ENCODE assay signal across 14 cellular contexts in genomic region chr1:95223110-95223509, GRCh38. TPM values are rescaled to one million over a fixed set of nuclear protein-coding genes. Genes with fewer than 3 reads are reported as not detected.
DNase-seq lines count a peak whose midpoint lies in the region; ATAC-seq, FAIRE-seq and TF ChIP-seq lines count a peak whose summit lies in the region.
"Had no signal": no experiment of that assay in that cellular context is flagged by ENCODE, and none has a peak within 500 bp of the region (broad histone marks: within the 10 kb centered on the region; RNA-seq: fewer than 3 reads in every experiment).

No MANE protein-coding gene starts in this region.

- H3K36me3 ChIP-seq in astrocyte (ENCODE audit: insufficient read depth, low read length) (no peaks in the 10 kb centered on the region), ovary (no peaks in the 10 kb centered on the region)

- intact Hi-C loops in ovary (cut with DNase I) = no loop called here

- no peak for FAIRE-seq in astrocyte (lab: Jason Lieb, UNC)
- FAIRE-seq: RCC 7860 had no signal

- H3K4me1 ChIP-seq in astrocyte (ENCODE audit: insufficient read depth, low read length) (no peaks in the 10 kb centered on the region), foreskin keratinocyte (no peaks in the 10 kb centered on the region), ovary (ENCODE audit: insufficient read depth) (no peaks in the 10 kb centered on the region)

- H3K4me3 ChIP-seq in astrocyte (ENCODE audit: insufficient read depth, low read depth, low read length) (no peak overlapping the region), ovary (no peak overlapping the region)

- no peak for TF ChIP-seq CTCF in astrocyte (IDR thresholded peaks at IDR 0.05; ENCODE audit: insufficient read depth, low read depth, low read length)
- TF ChIP-seq CTCF in foreskin keratinocyte (conservative IDR thresholded peaks at IDR 0.05) = no peak
- TF ChIP-seq CTCF in ovary (IDR thresholded peaks at IDR 0.05) = no peak

- no peak overlapping the region for H3K27ac Mint-ChIP-seq in astrocyte (ENCODE audit: unreplicated experiment)
- H3K27ac Mint-ChIP-seq: activated CD4-positive, alpha-beta T cell treated with anti-CD3 and anti-CD28 coated beads for 36 hours; activated naive CD8-positive, alpha-beta T cell treated with anti-CD3 and anti-CD28 coated beads, Interleukin-2, amount 10 ng/mL, durations not matched to agents 7 days and 5 days had no signal

- no peak for TF ChIP-seq POLR2A in ovary (IDR thresholded peaks at IDR 0.05)

- H3K27me3 Mint-ChIP-seq in astrocyte (ENCODE audit: low read depth, unreplicated experiment) = no peaks in the 10 kb centered on the region
- H3K27me3 Mint-ChIP-seq: activated naive CD8-positive, alpha-beta T cell treated with anti-CD3 and anti-CD28 coated beads, Interleukin-2, amount 10 ng/mL, durations not matched to agents 7 days and 5 days had no signal

- no peak for TF ChIP-seq EP300 in ovary (IDR thresholded peaks at IDR 0.05)

- H3K4me3 Mint-ChIP-seq in astrocyte (ENCODE audit: unreplicated experiment) = no peak overlapping the region
- H3K4me3 Mint-ChIP-seq: activated CD4-positive, alpha-beta T cell treated with anti-CD3 and anti-CD28 coated beads for 36 hours; activated naive CD8-positive, alpha-beta T cell treated with anti-CD3 and anti-CD28 coated beads, Interleukin-2, amount 10 ng/mL, durations not matched to agents 7 days and 5 days had no signal

- H3K27ac ChIP-seq in astrocyte (ENCODE audit: low read depth, low read length) = no peak overlapping the region
- no peak overlapping the region for H3K27ac ChIP-seq in foreskin keratinocyte
- no peak overlapping the region for H3K27ac ChIP-seq in ovary

- peaks cover 3% of the 10 kb centered on the region for H3K9me3 Mint-ChIP-seq in astrocyte (ENCODE audit: unreplicated experiment)
- H3K9me3 Mint-ChIP-seq: activated naive CD8-positive, alpha-beta T cell treated with anti-CD3 and anti-CD28 coated beads, Interleukin-2, amount 10 ng/mL, durations not matched to agents 7 days and 5 days had no signal

- H3K27me3 ChIP-seq in astrocyte (ENCODE audit: insufficient read depth, low read length) (no peaks in the 10 kb centered on the region), foreskin keratinocyte (peaks cover 3% of the 10 kb centered on the region), ovary (no peaks in the 10 kb centered on the region)

- H3K4me1 Mint-ChIP-seq in astrocyte (ENCODE audit: low read depth, unreplicated experiment) = peaks cover 12% of the 10 kb centered on the region
- H3K4me1 Mint-ChIP-seq: activated CD4-positive, alpha-beta T cell treated with anti-CD3 and anti-CD28 coated beads for 36 hours; activated naive CD8-positive, alpha-beta T cell treated with anti-CD3 and anti-CD28 coated beads, Interleukin-2, amount 10 ng/mL, durations not matched to agents 7 days and 5 days had no signal

- peak; percentile 24 for DNase-seq in ELR (ENCODE audit: low read depth)
- DNase-seq in astrocyte (ENCODE audit: low read depth) = peak; percentile 42
- DNase-seq in foreskin keratinocyte = peak in 1 of 2 donors; percentile 20
- DNase-seq in renal cortical epithelial cell (ENCODE audit: low read depth) = peak; percentile 55
- DNase-seq in superior temporal gyrus (ENCODE audit: extremely low spot score) = no peak
- no peak for DNase-seq in ovary
- DNase-seq: activated CD4-positive, alpha-beta T cell treated with anti-CD3 and anti-CD28 coated beads for 36 hours; activated naive CD8-positive, alpha-beta T cell treated with anti-CD3 and anti-CD28 coated beads, Interleukin-2, amount 10 ng/mL, durations not matched to agents 7 days and 5 days; NCI-H2081; NCI-H69; T-helper 2 cell had no signal

- no peaks in the 10 kb centered on the region for H4K20me1 ChIP-seq in astrocyte (ENCODE audit: insufficient read depth, low read length)

- no peak overlapping the region for H2AFZ ChIP-seq in astrocyte (ENCODE audit: low read depth, low read length)

- ATAC-seq in foreskin keratinocyte (peak; percentile 55), HG03108 (IDR thresholded peaks at IDR 0.05; ENCODE audit: unreplicated experiment) (no peak), HG03432 (IDR thresholded peaks at IDR 0.05; ENCODE audit: unreplicated experiment) (no peak)
- ATAC-seq: activated CD4-positive, alpha-beta T cell treated with anti-CD3 and anti-CD28 coated beads for 36 hours had no signal

- no peaks in the 10 kb centered on the region for H3K79me2 ChIP-seq in astrocyte (ENCODE audit: insufficient read depth, low read length)

- no peaks in the 10 kb centered on the region for H3K9me3 ChIP-seq in astrocyte (ENCODE audit: insufficient read depth, low read depth, low read length)
- no peaks in the 10 kb centered on the region for H3K9me3 ChIP-seq in ovary

- H3K4me2 ChIP-seq in astrocyte (ENCODE audit: low read length) = no peak overlapping the region

- no peak overlapping the region for H3K9ac ChIP-seq in astrocyte (ENCODE audit: low read length)

- H3K36me3 Mint-ChIP-seq in astrocyte (ENCODE audit: low read depth, unreplicated experiment) = no peaks in the 10 kb centered on the region
- H3K36me3 Mint-ChIP-seq: activated naive CD8-positive, alpha-beta T cell treated with anti-CD3 and anti-CD28 coated beads, Interleukin-2, amount 10 ng/mL, durations not matched to agents 7 days and 5 days had no signal

RNA-seq across cellular contexts. Expression of gene RWDD3, which starts 10.9 kb away (rescaled TPM):
- 20.0 and 22.2 TPM in 2 replicates for total RNA-seq in astrocyte
- 9.9 and 10.5 TPM in 2 replicates for total RNA-seq in foreskin keratinocyte
- polyA plus RNA-seq in foreskin keratinocyte = 9.9 and 10.3 TPM in 2 replicates
- 9.9 and 18.7 TPM in 2 replicates for total RNA-seq in renal cortical epithelial cell
- 10 to 100 TPM in 6 of 7 donors, 1 to 10 TPM in 1; 9.7 to 18.0 (median 14.2) TPM for total RNA-seq in ovary
- polyA plus RNA-seq in ovary = 10 to 100 TPM; 15.7 to 17.2 TPM

Comparison
In these comparisons a context has a peak if more than half of its experiments do, and no peak if none do; other contexts are left out.
1. DNase-seq: peak in ELR (single experiment), astrocyte (single experiment) and renal cortical epithelial cell (single experiment); none in superior temporal gyrus (single experiment) and ovary (0 of 5).